2 cellular contexts compared by ENCODE assay signal in the genomic region with DNA sequence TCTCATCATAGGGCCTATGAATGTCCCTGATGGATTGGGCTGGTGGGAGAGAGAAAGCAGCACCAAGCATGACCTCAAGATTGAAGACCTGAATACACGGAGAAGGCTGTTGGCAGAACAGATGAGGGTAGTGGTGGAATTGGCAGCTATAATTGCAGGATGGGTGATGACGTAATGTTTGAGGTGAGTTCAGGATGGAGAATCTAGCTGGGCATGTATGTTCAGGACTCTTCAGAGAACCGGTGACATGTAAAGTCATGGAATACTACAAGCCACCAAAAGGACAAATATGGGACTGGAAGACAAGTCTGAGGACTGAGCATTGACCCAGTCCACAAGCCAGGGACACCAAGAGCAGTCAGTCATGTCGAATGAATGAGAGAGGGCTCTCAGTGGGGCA.
TF ChIP-seq lines count a peak whose summit lies in the region.

No MANE protein-coding gene starts in this region.

TF ChIP-seq in HEK293, 187 proteins besides CTCF, POLR2A, EP300 and RAD21 (continued from another document):
- TF ChIP-seq, protein P1, sequence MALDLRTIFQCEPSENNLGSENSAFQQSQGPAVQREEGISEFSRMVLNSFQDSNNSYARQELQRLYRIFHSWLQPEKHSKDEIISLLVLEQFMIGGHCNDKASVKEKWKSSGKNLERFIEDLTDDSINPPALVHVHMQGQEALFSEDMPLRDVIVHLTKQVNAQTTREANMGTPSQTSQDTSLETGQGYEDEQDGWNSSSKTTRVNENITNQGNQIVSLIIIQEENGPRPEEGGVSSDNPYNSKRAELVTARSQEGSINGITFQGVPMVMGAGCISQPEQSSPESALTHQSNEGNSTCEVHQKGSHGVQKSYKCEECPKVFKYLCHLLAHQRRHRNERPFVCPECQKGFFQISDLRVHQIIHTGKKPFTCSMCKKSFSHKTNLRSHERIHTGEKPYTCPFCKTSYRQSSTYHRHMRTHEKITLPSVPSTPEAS (tag by site-specific recombination; IDR thresholded peaks at IDR 0.05): no peak

TF ChIP-seq in IMR-90, 13 proteins besides CTCF, POLR2A, EP300 and RAD21 (continued from another document):
- TF ChIP-seq BHLHE40 (IDR thresholded peaks at IDR 0.05; ENCODE audit: low read depth, low read length): no peak
- no peak for TF ChIP-seq CEBPB (IDR thresholded peaks at IDR 0.05; ENCODE audit: low read depth, low read length)
- no peak for TF ChIP-seq FOS (IDR thresholded peaks at IDR 0.05; ENCODE audit: low read depth, low read length)
- no peak for TF ChIP-seq CHD1 (IDR thresholded peaks at IDR 0.05; ENCODE audit: low read depth, low read length)
- no peak for TF ChIP-seq SMC3 (IDR thresholded peaks at IDR 0.05; ENCODE audit: low read depth, low read length)
- TF ChIP-seq NFE2L2 (IDR thresholded peaks at IDR 0.05; ENCODE audit: low read depth, low read length): no peak
TF ChIP-seq in IMR-90: peak in this region for 0.
